ENCODE assay signal across 8 cellular contexts in genomic region chr2:175366814-175367213, GRCh38.
DNase-seq lines count a peak whose midpoint lies in the region; ATAC-seq lines count a peak whose summit lies in the region.

No MANE protein-coding gene starts in this region.

- H3K27me3 Mint-ChIP-seq in stimulated activated naive CD8-positive, alpha-beta T cell treated with anti-CD3 and anti-CD28 coated beads, Interleukin-15, amount 100 ng/mL, for 72 hours: peaks cover 26% of the 10 kb centered on the region

- H3K4me3 Mint-ChIP-seq in stimulated activated naive CD8-positive, alpha-beta T cell treated with anti-CD3 and anti-CD28 coated beads, Interleukin-15, amount 100 ng/mL, for 72 hours: no peak overlapping the region

- DNase-seq in CD1c-positive myeloid dendritic cell (ENCODE audit: extremely low spot score) (peak; percentile 61), HT1080 (ENCODE audit: low read depth) (peak; percentile 60), NCI-H82 treated with DMSO at 0.1 percent for 48 hours (lab: John Stamatoyannopoulos, UW; ENCODE audit: unreplicated experiment) (peak; percentile 60), astrocyte of the hippocampus (ENCODE audit: low read depth, low spot score) (peak; percentile 66), iris pigment epithelial cell (ENCODE audit: low read depth) (peak; percentile 43)
- DNase-seq in stimulated activated naive CD8-positive, alpha-beta T cell treated with anti-CD3 and anti-CD28 coated beads, Interleukin-15, amount 100 ng/mL, for 72 hours: peak; percentile 32 to 39

- H3K4me1 Mint-ChIP-seq in stimulated activated naive CD8-positive, alpha-beta T cell treated with anti-CD3 and anti-CD28 coated beads, Interleukin-15, amount 100 ng/mL, for 72 hours: no peaks in the 10 kb centered on the region

- no peak overlapping the region for H3K27ac Mint-ChIP-seq in stimulated activated naive CD8-positive, alpha-beta T cell treated with anti-CD3 and anti-CD28 coated beads, Interleukin-15, amount 100 ng/mL, for 72 hours

- H3K9me3 Mint-ChIP-seq in stimulated activated naive CD8-positive, alpha-beta T cell treated with anti-CD3 and anti-CD28 coated beads, Interleukin-15, amount 100 ng/mL, for 72 hours: no peaks in the 10 kb centered on the region

- ATAC-seq in GM18868 (IDR thresholded peaks at IDR 0.05; ENCODE audit: unreplicated experiment) (peak; percentile 73), GM21825 (IDR thresholded peaks at IDR 0.05; ENCODE audit: unreplicated experiment) (no peak)
- ATAC-seq in stimulated activated naive CD8-positive, alpha-beta T cell treated with anti-CD3 and anti-CD28 coated beads, Interleukin-15, amount 100 ng/mL, for 72 hours: peak; percentile 79
